ENCODE assay signal across 17 cellular contexts in the genomic region with DNA sequence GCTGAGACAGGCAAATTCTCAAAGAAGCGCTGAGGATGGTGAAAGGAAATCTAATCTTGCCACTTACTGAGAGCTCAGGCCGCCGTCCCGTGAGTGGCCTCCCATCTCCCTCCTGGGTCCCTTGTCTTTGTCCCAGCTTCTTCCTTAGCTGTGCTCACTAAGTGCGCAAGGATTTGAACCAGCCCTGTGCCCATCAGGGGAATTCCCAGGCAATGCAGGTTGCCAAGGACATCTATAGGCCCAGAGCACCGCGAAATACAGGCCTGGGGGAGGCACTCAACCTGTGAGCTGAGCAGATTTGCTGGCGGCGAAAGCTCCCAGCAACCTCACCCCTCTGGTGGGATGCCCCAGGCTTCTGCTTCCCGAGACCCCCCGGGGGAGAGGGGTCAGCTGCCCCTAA.
DNase-seq lines count a peak whose midpoint lies in the region; ATAC-seq and TF ChIP-seq lines count a peak whose summit lies in the region.
"Had no signal": no experiment of that assay in that cellular context is flagged by ENCODE, and none has a peak within 500 bp of the region (broad histone marks: within the 10 kb centered on the region; RNA-seq: fewer than 3 reads in every experiment).

No MANE protein-coding gene starts in this region.

- peak overlapping the region in 2 of 10 experiments; percentile 51 to 52; a peak in 3 of 20 replicates for H3K4me3 ChIP-seq in BLaER1 treated with 17β-estradiol and CSF1 and Interleukin-3, amounts not matched to agents 10 nM and 100 nM
- H3K4me3 ChIP-seq in coronary artery: no peak overlapping the region
- H3K4me3 ChIP-seq: ovary had no signal

- peak overlapping the region; percentile 83 to 96 (median 90) for H3K4me2 ChIP-seq in BLaER1 treated with 17β-estradiol and CSF1 and Interleukin-3, amounts not matched to agents 10 nM and 100 nM

- no peak for TF ChIP-seq CTCF in coronary artery (IDR thresholded peaks at IDR 0.05)
- TF ChIP-seq CTCF in omental fat pad (IDR thresholded peaks at IDR 0.05): no peak

- no peaks in the 10 kb centered on the region for H4K20me1 ChIP-seq in BLaER1 treated with 17β-estradiol and CSF1 and Interleukin-3, amounts not matched to agents 10 nM and 100 nM

- H3K27me3 ChIP-seq in BLaER1 treated with 17β-estradiol and CSF1 and Interleukin-3, amounts not matched to agents 10 nM and 100 nM: no peaks in the 10 kb centered on the region
- H3K27me3 ChIP-seq: ovary, testis had no signal

- H3K9ac ChIP-seq in BLaER1 treated with 17β-estradiol and CSF1 and Interleukin-3, amounts not matched to agents 10 nM and 100 nM: peak overlapping the region; percentile 71 to 85 (median 79); a peak in 21 of 22 replicates

- DNase-seq in T-helper 2 cell treated with Interferon-gamma antibody and Interleukin-4, amounts not matched to agents 5 μg/mL and 100 μg/mL, for 36 hours (ENCODE audit: low spot score): no peak
- DNase-seq in T-helper 2 cell: no peak
- peak; percentile 68 for DNase-seq in coronary artery (ENCODE audit: low spot score)
- peak; percentile 17 for DNase-seq in omental fat pad (ENCODE audit: low spot score)
- no peak for DNase-seq in ureter (ENCODE audit: low spot score)
- DNase-seq in activated CD4-positive, alpha-beta T cell treated with anti-CD3 and anti-CD28 coated beads for 48 hours: no peak
- DNase-seq: aorta; hippocampal formation; kidney glomerular epithelial cell; NCI-H2107; NCI-H526 treated with DMSO at 0.1 percent for 48 hours; SHP77 treated with DMSO at 0.1 percent for 48 hours; stimulated activated CD4-positive, alpha-beta T cell treated with anti-CD3 and anti-CD28 coated beads, Interleukin-4, amount 100 ng/mL, for 1 hour; testis had no signal

- no peak for ATAC-seq in omental fat pad (ENCODE audit: low FRiP score)
- no peak for ATAC-seq in HG03095 (IDR thresholded peaks at IDR 0.05; ENCODE audit: unreplicated experiment)

- peak overlapping the region; percentile 79 for H3K4me3 Mint-ChIP-seq in T-helper 2 cell treated with Interferon-gamma antibody and Interleukin-4, amounts not matched to agents 5 μg/mL and 100 μg/mL, for 36 hours

- H3K36me3 ChIP-seq in BLaER1 treated with 17β-estradiol and CSF1 and Interleukin-3, amounts not matched to agents 10 nM and 100 nM: no peaks in the 10 kb centered on the region
- H3K36me3 ChIP-seq: ovary had no signal

- H3K27ac Mint-ChIP-seq in T-helper 2 cell treated with Interferon-gamma antibody and Interleukin-4, amounts not matched to agents 5 μg/mL and 100 μg/mL, for 36 hours: no peak overlapping the region

- H3K4me1 Mint-ChIP-seq in T-helper 2 cell treated with Interferon-gamma antibody and Interleukin-4, amounts not matched to agents 5 μg/mL and 100 μg/mL, for 36 hours (ENCODE audit: low read depth): peaks cover 10% of the 10 kb centered on the region

- no peaks in the 10 kb centered on the region for H3K27me3 Mint-ChIP-seq in T-helper 2 cell treated with Interferon-gamma antibody and Interleukin-4, amounts not matched to agents 5 μg/mL and 100 μg/mL, for 36 hours (ENCODE audit: low read depth)

- H3K9me3 ChIP-seq in BLaER1 treated with 17β-estradiol and CSF1 and Interleukin-3, amounts not matched to agents 10 nM and 100 nM (replicated peaks in 1 of 11): peaks cover 3 to 10% (median 7%) of the 10 kb centered on the region in 11 experiments
- H3K9me3 ChIP-seq: ovary, testis had no signal

- no peaks in the 10 kb centered on the region for H3K9me3 Mint-ChIP-seq in T-helper 2 cell treated with Interferon-gamma antibody and Interleukin-4, amounts not matched to agents 5 μg/mL and 100 μg/mL, for 36 hours

- H3K27ac ChIP-seq in BLaER1 treated with 17β-estradiol and CSF1 and Interleukin-3, amounts not matched to agents 10 nM and 100 nM: peak overlapping the region; percentile 48 to 93 (median 86); a peak in 21 of 22 replicates
- no peak overlapping the region for H3K27ac ChIP-seq in coronary artery
- H3K27ac ChIP-seq: testis had no signal

- H3K4me1 ChIP-seq in BLaER1 treated with 17β-estradiol and CSF1 and Interleukin-3, amounts not matched to agents 10 nM and 100 nM: peaks cover 41 to 84% (median 52%) of the 10 kb centered on the region in 10 experiments

- H3K36me3 Mint-ChIP-seq in T-helper 2 cell treated with Interferon-gamma antibody and Interleukin-4, amounts not matched to agents 5 μg/mL and 100 μg/mL, for 36 hours (ENCODE audit: low read depth): no peaks in the 10 kb centered on the region

Comparison
In these comparisons a context has a peak if more than half of its experiments do, and no peak if none do; other contexts are left out.
1. DNase-seq: peak in coronary artery (single experiment) and omental fat pad (single experiment); none in T-helper 2 cell treated with Interferon-gamma antibody and Interleukin-4, amounts not matched to agents 5 μg/mL and 100 μg/mL, for 36 hours (single experiment), T-helper 2 cell (0 of 5), ureter (single experiment) and activated CD4-positive, alpha-beta T cell treated with anti-CD3 and anti-CD28 coated beads for 48 hours (single experiment).
2. H3K27ac ChIP-seq: peak in BLaER1 treated with 17β-estradiol and CSF1 and Interleukin-3, amounts not matched to agents 10 nM and 100 nM (11 of 11); none in coronary artery (0 of 2).